In the genomic region with DNA sequence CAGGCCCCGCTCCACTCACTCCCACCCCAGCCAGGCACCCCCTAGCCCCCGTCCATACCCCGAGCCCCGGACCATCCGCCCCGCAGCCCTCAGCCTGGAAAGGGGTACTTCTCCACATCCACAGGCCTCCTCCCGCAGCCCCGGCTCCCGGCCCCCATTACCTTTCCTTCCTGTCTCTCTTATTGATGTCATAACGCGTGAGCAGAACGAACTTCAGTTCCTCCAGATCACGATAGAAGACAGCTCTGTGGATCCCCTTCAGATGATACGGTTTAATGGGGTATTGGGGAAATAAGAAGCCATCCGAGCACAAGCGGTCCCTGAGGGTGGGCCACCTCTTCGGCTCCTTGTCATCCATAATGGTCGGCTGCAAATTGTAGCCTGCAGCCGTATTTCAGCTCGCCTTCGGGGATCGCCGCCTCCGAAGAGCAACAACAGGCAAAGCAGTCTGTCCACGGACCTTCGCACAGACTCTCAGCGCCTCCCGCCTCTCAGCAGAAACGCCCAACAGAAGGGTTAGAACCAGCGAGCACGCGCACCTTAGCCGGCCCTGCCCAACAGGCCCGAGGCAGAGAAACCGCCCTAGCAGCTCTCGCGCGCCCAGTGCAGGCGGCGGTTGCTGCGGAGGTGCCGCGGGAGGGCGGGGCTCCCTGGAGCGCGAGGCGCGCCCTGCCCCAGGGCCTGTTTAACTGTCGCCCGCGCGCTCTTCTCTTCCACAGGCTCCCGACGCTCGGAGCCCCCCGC, we compare ENCODE assay signal across 8 cellular contexts. TPM values are rescaled to one million over a fixed set of nuclear protein-coding genes. Genes with fewer than 3 reads are reported as not detected.
DNase-seq lines count a peak whose midpoint lies in the region; ATAC-seq and TF ChIP-seq lines count a peak whose summit lies in the region.
"Not testable (repeated sequence)": the region's sequence is repeated elsewhere in the genome, so short reads cannot be mapped to it uniquely, and the experiment has no call there.

Gene ANKRD36C, minus strand, starts transcription at position 474 of the 744 bp plus-strand sequence. Its CDS starts 116 bp downstream, at position 358.

- BruUV-seq in PC-3 (replicated peaks; lab: Mats Ljungman, UMichigan), result not testable (repeated sequence)

- 0 to 1% methylated on average over 23 to 31 of the region's 56 CpGs for WGBS in esophagus, 2 donors

- H3K9me2 ChIP-seq in PC-3 (replicated peaks; ENCODE audit: low read length), result not testable (repeated sequence)

- DNase-seq in PC-3, result peak; percentile 17
- DNase-seq in activated effector memory CD4-positive, alpha-beta T cell treated with Interleukin-2 at 50 U/mL for 16 hours, result peak; percentile 36
- peak; percentile 21 to 38 for DNase-seq in lung microvascular endothelial cell (ENCODE audit: low read depth in 2 of 2)
- peak; percentile 4 to 12 for DNase-seq in stimulated activated CD4-positive, alpha-beta T cell treated with anti-CD3 and anti-CD28 coated beads, Interleukin-15, amount 100 ng/mL, for 1 hour (ENCODE audit: low read depth in 1 of 2, low spot score in 1 of 2)

- peak within 1 kb of the TSS; percentile 90 for H3K4me3 ChIP-seq in PC-3 (ENCODE audit: low read length)
- peak within 1 kb of the TSS; percentile 51 to 64 for H3K4me3 ChIP-seq in esophagus (ENCODE audit: low read depth in 1 of 2, low read length in 2 of 2)

- H3K27ac ChIP-seq in C4-2B (peak within 1 kb of the TSS; percentile 80), PC-3 (ENCODE audit: low read length) (peak within 1 kb of the TSS; percentile 45; the same call in 1 of the 2 replicates), esophagus (ENCODE audit: low read depth in 2 of 2, low read length in 1 of 2) (peak within 1 kb of the TSS; percentile 83 to 86)

- not testable (repeated sequence) for H3K9me3 ChIP-seq in PC-3 (ENCODE audit: low read length); esophagus (ENCODE audit: control insufficient read depth in 2 of 2, insufficient read depth in 1 of 2, low read depth in 1 of 2, low read length in 1 of 2)

- POLR2A ChIA-PET in PC-3 (lab: Charles Lee; ENCODE audit: unreplicated experiment), result interaction anchor here (1.0 kb wide), 1 partner anchor 80 kb away, joined by 6 read pairs; no protein-coding TSS in a partner anchor

- H2AFZ ChIP-seq in PC-3 (ENCODE audit: low read length), result peak within 1 kb of the TSS; percentile 95

- not testable (repeated sequence) for TF ChIP-seq CTCF in C4-2B (conservative IDR thresholded peaks at IDR 0.05); PC-3 (conservative IDR thresholded peaks at IDR 0.05; ENCODE audit: low read depth, low read length)

- H3F3A ChIP-seq in PC-3 (ENCODE audit: low read length, unreplicated experiment), result not testable (repeated sequence)

- peak within 1 kb of the TSS; percentile 73 for H3K9ac ChIP-seq in PC-3 (ENCODE audit: low read length)

- H4K20me1 ChIP-seq in PC-3 (ENCODE audit: low read length), result not testable (repeated sequence)

- intact Hi-C loops in PC-3 (cut with micrococcal nuclease), result loop anchor here (2.0 to 10.0 kb wide), 2 partner anchors 183 to 273 kb away; partner anchors contain the start of genes CIAO1 and TMEM127

- not testable (repeated sequence) for H3K36me3 ChIP-seq in PC-3 (ENCODE audit: low read depth, low read length); esophagus (ENCODE audit: control insufficient read depth in 2 of 2, insufficient read depth in 2 of 2, low read length in 1 of 2)

- H3K4me2 ChIP-seq in PC-3 (ENCODE audit: low read length), result peak within 1 kb of the TSS; percentile 98

- not testable (repeated sequence) for H3K27me3 ChIP-seq in PC-3 (ENCODE audit: low read length); esophagus (ENCODE audit: control insufficient read depth in 1 of 2, insufficient read depth in 2 of 2, low read length in 2 of 2)

- CTCF ChIA-PET in PC-3 (lab: Charles Lee), result interaction anchor here (0.8 kb wide), 1 partner anchor 127 kb away, joined by 3 read pairs; no protein-coding TSS in a partner anchor

- not testable (repeated sequence) for H3K4me1 ChIP-seq in PC-3 (ENCODE audit: insufficient read depth, low read length); esophagus (ENCODE audit: control insufficient read depth in 2 of 2, insufficient read depth in 2 of 2, low read length in 1 of 2)

- H3K79me2 ChIP-seq in PC-3 (ENCODE audit: low read length), result not testable (repeated sequence)

- ATAC-seq in GM19372 (IDR thresholded peaks at IDR 0.05; ENCODE audit: low read depth, unreplicated experiment) (peak; percentile 93), HG03064 (IDR thresholded peaks at IDR 0.05; ENCODE audit: low read depth, unreplicated experiment) (peak; percentile 88), PC-3 (peak; percentile 93)

RNA-seq across cellular contexts. Expression of gene ANKRD36C, which starts in this region (rescaled TPM):
- total RNA-seq in PC-3 (2014; rRNA removed) (8.5 and 17.6 TPM in 2 replicates), lung microvascular endothelial cell (15.9 and 20.2 TPM in 2 replicates)
- 1 to 10 TPM; 1.2 to 4.0 TPM for polyA plus RNA-seq in esophagus

Comparison
In these comparisons a context has a peak if more than half of its experiments do, and no peak if none do; other contexts are left out.
1. Peak in every context shown above with its lines: DNase-seq, ATAC-seq, H3K4me3 ChIP-seq and H3K27ac ChIP-seq.